In genomic region chr20:10288954-10289646, GRCh38 we compare ENCODE assay signal across 21 cellular contexts.
DNase-seq lines count a peak whose midpoint lies in the region; ATAC-seq, FAIRE-seq and TF ChIP-seq lines count a peak whose summit lies in the region.
"Had no signal": no experiment of that assay in that cellular context is flagged by ENCODE, and none has a peak within 500 bp of the region (broad histone marks: within the 10 kb centered on the region; RNA-seq: fewer than 3 reads in every experiment).

No MANE protein-coding gene starts in this region.

- H3K4me3 ChIP-seq in A549 = no peak overlapping the region
- H3K4me3 ChIP-seq in RWPE2 (ENCODE audit: severe bottlenecking) = no peak overlapping the region
- H3K4me3 ChIP-seq in neural cell (ENCODE audit: low read length) = peak overlapping the region; percentile 2
- no peak overlapping the region for H3K4me3 ChIP-seq in PC-9
- no peak overlapping the region for H3K4me3 ChIP-seq in esophagus squamous epithelium
- H3K4me3 ChIP-seq: BLaER1, GM23248 had no signal

- no peak overlapping the region for H3K4me3 Mint-ChIP-seq in endothelial cell (ENCODE audit: unreplicated experiment)
- H3K4me3 Mint-ChIP-seq: CD14-positive monocyte; CD4-positive, alpha-beta memory T cell had no signal

- H2AFZ ChIP-seq in neural cell (ENCODE audit: low read depth, low read length) (no peak overlapping the region), PC-9 (no peak overlapping the region)
- H2AFZ ChIP-seq: GM23248 had no signal

- CTCF ChIA-PET in A549 (lab: Yijun Ruan, JAX) = interaction anchor here (0.9 to 3.8 kb wide), 7 partner anchors 8 to 311 kb away, joined by 3 to 18 read pairs (median 4); no protein-coding TSS in a partner anchor
- CTCF ChIA-PET in PC-9 (lab: Charles Lee) = no interaction called here

- no TSS peak for BruUV-seq in PC-9 (replicated peaks; lab: Mats Ljungman, UMichigan)

- FAIRE-seq in A549 (lab: Jason Lieb, UNC) = peak; percentile 98
- FAIRE-seq: A204.1, G401.6, GM12891, GM19239, H54 had no signal

- TF ChIP-seq RAD21 in A549 (conservative IDR thresholded peaks at IDR 0.05 in 1 of 2, IDR thresholded peaks at IDR 0.05 in 1 of 2) (peak; percentile 42 to 67), neural cell (conservative IDR thresholded peaks at IDR 0.05) (no peak)

- POLR2A ChIA-PET in A549 (lab: Yijun Ruan, JAX) (interaction anchor here (0.7 to 1.9 kb wide), 7 partner anchors 9 to 145 kb away, joined by 3 to 11 read pairs (median 4); partner anchors contain the start of genes MKKS and SLX4IP), PC-9 (lab: Charles Lee; ENCODE audit: unreplicated experiment) (no interaction called here)

- no peaks in the 10 kb centered on the region for H3K27me3 Mint-ChIP-seq in endothelial cell (ENCODE audit: unreplicated experiment)

- intact Hi-C loops in PC-9 (cut with micrococcal nuclease; ENCODE audit: unreplicated experiment) = no loop called here
- intact Hi-C loops in esophagus squamous epithelium (cut with DNase I) = no loop called here

- H3K36me3 Mint-ChIP-seq in endothelial cell (ENCODE audit: low read depth, unreplicated experiment) = no peaks in the 10 kb centered on the region
- H3K36me3 Mint-ChIP-seq: CD14-positive monocyte; CD4-positive, alpha-beta memory T cell had no signal

- no peak overlapping the region for H3K9ac ChIP-seq in neural cell (ENCODE audit: low read length)
- H3K9ac ChIP-seq: BLaER1, GM23248 had no signal

- H3K4me1 ChIP-seq in A549 (peaks cover 48% of the 10 kb centered on the region), RWPE2 (ENCODE audit: insufficient read depth, poor library complexity, severe bottlenecking) (no peaks in the 10 kb centered on the region), PC-9 (replicated peaks; ENCODE audit: insufficient read depth) (no peaks in the 10 kb centered on the region), esophagus squamous epithelium (no peaks in the 10 kb centered on the region)

- H3K9me2 ChIP-seq in neural cell (ENCODE audit: insufficient read depth, low read length) (no peaks in the 10 kb centered on the region), PC-9 (ENCODE audit: insufficient read depth) (no peaks in the 10 kb centered on the region)

- peak overlapping the region; percentile 55 for H3K4me2 ChIP-seq in A549
- H3K4me2 ChIP-seq in neural cell (ENCODE audit: low read length) = peak overlapping the region; percentile 12
- H3K4me2 ChIP-seq in PC-9 = no peak overlapping the region
- H3K4me2 ChIP-seq: BLaER1 had no signal

- ATAC-seq in A549 (peak; percentile 90 to 94), RWPE2 (ENCODE audit: low read depth) (peak; percentile 67; the same call in 2 of the 3 replicates), omental fat pad (ENCODE audit: low FRiP score) (no peak)

- H3F3A ChIP-seq in neural cell (ENCODE audit: insufficient read depth, low read length, poor library complexity, severe bottlenecking) = no peaks in the 10 kb centered on the region
- H3F3A ChIP-seq in PC-9 (ENCODE audit: insufficient read depth, low read depth) = no peaks in the 10 kb centered on the region

- H4K20me1 ChIP-seq in neural cell (ENCODE audit: insufficient read depth) (no peaks in the 10 kb centered on the region), PC-9 (ENCODE audit: insufficient read depth) (peaks cover 4% of the 10 kb centered on the region; the same call in 1 of the 2 replicates)
- H4K20me1 ChIP-seq: BLaER1 had no signal

- TF ChIP-seq EP300 in A549 (IDR thresholded peaks at IDR 0.05) (peak; percentile 97), neural cell (conservative IDR thresholded peaks at IDR 0.05; ENCODE audit: poor library complexity, severe bottlenecking) (no peak)

- no peak overlapping the region for H3K27ac Mint-ChIP-seq in endothelial cell (ENCODE audit: unreplicated experiment)
- H3K27ac Mint-ChIP-seq: CD14-positive monocyte; CD4-positive, alpha-beta memory T cell had no signal

- H3K9me3 Mint-ChIP-seq in endothelial cell (ENCODE audit: unreplicated experiment) = no peaks in the 10 kb centered on the region

- H3K36me3 ChIP-seq in RWPE2 (ENCODE audit: low read depth) (no peaks in the 10 kb centered on the region), neural cell (ENCODE audit: insufficient read depth, low read length) (no peaks in the 10 kb centered on the region), PC-9 (ENCODE audit: low read depth) (no peaks in the 10 kb centered on the region), esophagus squamous epithelium (no peaks in the 10 kb centered on the region)
- H3K36me3 ChIP-seq: BLaER1 had no signal

- H3K27ac ChIP-seq in A549 = peak overlapping the region; percentile 86 to 90
- no peak overlapping the region for H3K27ac ChIP-seq in RWPE2 (ENCODE audit: poor library complexity, severe bottlenecking)
- H3K27ac ChIP-seq in neural cell (ENCODE audit: low read length) = peak overlapping the region; percentile 53
- H3K27ac ChIP-seq in PC-9 = no peak overlapping the region
- no peak overlapping the region for H3K27ac ChIP-seq in esophagus squamous epithelium
- H3K27ac ChIP-seq: BLaER1, GM23248 had no signal

- TF ChIP-seq CTCF in A549 (IDR thresholded peaks at IDR 0.05) (no peak), RWPE2 (IDR thresholded peaks at IDR 0.05; ENCODE audit: poor library complexity, severe bottlenecking) (no peak), neural cell (IDR thresholded peaks at IDR 0.05; ENCODE audit: poor library complexity, severe bottlenecking) (no peak), omental fat pad (IDR thresholded peaks at IDR 0.05) (no peak), endothelial cell (IDR thresholded peaks at IDR 0.05; ENCODE audit: unreplicated experiment) (no peak), PC-9 (conservative IDR thresholded peaks at IDR 0.05) (no peak), esophagus squamous epithelium (IDR thresholded peaks at IDR 0.05) (no peak)

- DNase-seq in A549 (ENCODE audit: low read depth in 1 of 2, low spot score in 1 of 2) (peak in 1 of 2 experiments; percentile 89), HT1080 (ENCODE audit: low read depth) (peak; percentile 33), RWPE2 (ENCODE audit: low spot score) (no peak), omental fat pad (ENCODE audit: low spot score) (no peak), endothelial cell (ENCODE audit: low spot score) (no peak), PC-9 (no peak), esophagus squamous epithelium (lab: John Stamatoyannopoulos, UW) (no peak)
- DNase-seq: AML-193; CD4-positive, alpha-beta memory T cell; DMS153; DMS79; GM23248; HCEC 1CT had no signal

- WGBS in A549 (ENCODE audit: missing lambda C conversion rate) = 31% methylated on average over 5 of the region's 5 CpGs
- 63 to 70% methylated on average over 5 of the region's 5 CpGs for WGBS in esophagus squamous epithelium, 2 donors

- 0 out of 3 replicates have a peak, but pooled peaks cover 3% of the 10 kb centered on the region for H3K9me3 ChIP-seq in A549
- no peaks in the 10 kb centered on the region for H3K9me3 ChIP-seq in RWPE2 (ENCODE audit: severe bottlenecking)
- H3K9me3 ChIP-seq in neural cell (ENCODE audit: low read length) = no peaks in the 10 kb centered on the region
- H3K9me3 ChIP-seq in PC-9 (ENCODE audit: insufficient read depth, low read depth) = no peaks in the 10 kb centered on the region
- H3K9me3 ChIP-seq in esophagus squamous epithelium = no peaks in the 10 kb centered on the region
- H3K9me3 ChIP-seq: BLaER1 had no signal

- no peak for TF ChIP-seq POLR2A in A549 (IDR thresholded peaks at IDR 0.05; ENCODE audit: low read length)
- TF ChIP-seq POLR2A in esophagus squamous epithelium (IDR thresholded peaks at IDR 0.05) = no peak

- no peaks in the 10 kb centered on the region for H3K4me1 Mint-ChIP-seq in endothelial cell (ENCODE audit: unreplicated experiment)
- H3K4me1 Mint-ChIP-seq: CD4-positive, alpha-beta memory T cell had no signal

- H3K27me3 ChIP-seq in RWPE2 (ENCODE audit: insufficient read depth, poor library complexity, severe bottlenecking) (no peaks in the 10 kb centered on the region), neural cell (ENCODE audit: insufficient read depth, low read depth, low read length) (no peaks in the 10 kb centered on the region), PC-9 (ENCODE audit: insufficient read depth, low read depth) (no peaks in the 10 kb centered on the region), esophagus squamous epithelium (no peaks in the 10 kb centered on the region)
- H3K27me3 ChIP-seq: BLaER1 had no signal

- H3K79me2 ChIP-seq in neural cell (replicated peaks; ENCODE audit: insufficient read depth, low read length) = no peaks in the 10 kb centered on the region
- no peaks in the 10 kb centered on the region for H3K79me2 ChIP-seq in PC-9 (ENCODE audit: low read depth)

TF ChIP-seq in A549, 52 proteins besides CTCF, POLR2A, EP300 and RAD21 (continues in another document):
- peak in 1 of 2 experiments; percentile 77; a peak in 2 of 4 replicates for TF ChIP-seq CEBPB (IDR thresholded peaks at IDR 0.05)
- peak; percentile 55 for TF ChIP-seq MAX (IDR thresholded peaks at IDR 0.05)
- peak; percentile 98 for TF ChIP-seq GATA3 (IDR thresholded peaks at IDR 0.05; ENCODE audit: borderline replicate concordance)
- TF ChIP-seq MYC (IDR thresholded peaks at IDR 0.05; ENCODE audit: borderline replicate concordance, low read length) = 0 out of 2 replicates have a peak, but pooled peaks have one; percentile 36
- TF ChIP-seq HOXB5 (CRISPR knock-in tag; IDR thresholded peaks at IDR 0.05) = peak; percentile 41; the same call in 1 of the 2 replicates
- no peak for TF ChIP-seq RARB (CRISPR knock-in tag; IDR thresholded peaks at IDR 0.05)
- TF ChIP-seq MAFK (IDR thresholded peaks at IDR 0.05; ENCODE audit: partially characterized antibody) = peak; percentile 56
- peak; percentile 59 for TF ChIP-seq SMC3 (IDR thresholded peaks at IDR 0.05)

TF ChIP-seq in neural cell, 6 proteins besides CTCF, POLR2A, EP300 and RAD21 (continues in another document):
- TF ChIP-seq EZH2 (IDR thresholded peaks at IDR 0.05; ENCODE audit: borderline replicate concordance, insufficient read depth, low read length, poor library complexity, severe bottlenecking) (no peak), SMC3 (conservative IDR thresholded peaks at IDR 0.05; ENCODE audit: poor library complexity) (no peak)

Comparison
In these comparisons a context has a peak if more than half of its experiments do, and no peak if none do; other contexts are left out.
1. H3K27ac ChIP-seq: peak in A549 (2 of 2) and neural cell (single experiment); none in RWPE2 (single experiment), PC-9 (single experiment) and esophagus squamous epithelium (0 of 4).